ENCODE assay signal across 13 cellular contexts in genomic region chr5:150377964-150378694, GRCh38. TPM values are rescaled to one million over a fixed set of nuclear protein-coding genes. Genes with fewer than 3 reads are reported as not detected.
DNase-seq lines count a peak whose midpoint lies in the region; ATAC-seq and TF ChIP-seq lines count a peak whose summit lies in the region.
"Had no signal": no experiment of that assay in that cellular context is flagged by ENCODE, and none has a peak within 500 bp of the region (broad histone marks: within the 10 kb centered on the region; RNA-seq: fewer than 3 reads in every experiment).

No MANE protein-coding gene starts in this region.

- no peak overlapping the region for H3K4me2 ChIP-seq in neural progenitor cell

- H4K20me1 ChIP-seq in neural progenitor cell (ENCODE audit: low read depth), result peaks cover 3% of the 10 kb centered on the region

- H3K27me3 Mint-ChIP-seq in CD4-positive, alpha-beta memory T cell, result no peaks in the 10 kb centered on the region
- H3K27me3 Mint-ChIP-seq in neural progenitor cell (ENCODE audit: insufficient read depth, low read depth), result peaks cover 4% of the 10 kb centered on the region

- H3K79me2 ChIP-seq in neural progenitor cell (ENCODE audit: low read depth), result no peaks in the 10 kb centered on the region

- H3K4me1 Mint-ChIP-seq in CD4-positive, alpha-beta memory T cell, result peaks cover 2 to 16% (median 10%) of the 10 kb centered on the region in 4 donors
- H3K4me1 Mint-ChIP-seq in neural progenitor cell, result peaks cover 6% of the 10 kb centered on the region

- ATAC-seq in GM18909 (IDR thresholded peaks at IDR 0.05; ENCODE audit: poor library complexity, unreplicated experiment), result no peak

- DNase-seq in CD4-positive, alpha-beta memory T cell, result no peak
- DNase-seq in MG63 (peak; percentile 56), epidermal melanocyte (ENCODE audit: insufficient read length, low spot score) (peak; percentile 48), neural progenitor cell (ENCODE audit: low spot score) (no peak), RWPE1 (ENCODE audit: low spot score) (no peak), SJCRH30 (no peak), NCI-H510A treated with DMSO at 0.1 percent for 48 hours (lab: John Stamatoyannopoulos, UW) (no peak)
- DNase-seq: KG1; NCI-H526 treated with DMSO at 0.1 percent for 48 hours; stimulated activated CD4-positive, alpha-beta T cell treated with anti-CD3 and anti-CD28 coated beads, Interleukin-4, amount 100 ng/mL, for 24 hours had no signal

- H3K4me3 Mint-ChIP-seq in CD4-positive, alpha-beta memory T cell, result no peak overlapping the region
- H3K4me3 Mint-ChIP-seq in neural progenitor cell, result no peak overlapping the region
- H3K4me3 Mint-ChIP-seq: T-helper 2 cell treated with Interferon-gamma antibody and Interleukin-4, amounts not matched to agents 5 μg/mL and 100 μg/mL, for 36 hours had no signal

- no peaks in the 10 kb centered on the region for H3K9me3 Mint-ChIP-seq in CD4-positive, alpha-beta memory T cell
- no peaks in the 10 kb centered on the region for H3K9me3 Mint-ChIP-seq in neural progenitor cell
- H3K9me3 Mint-ChIP-seq: activated T-helper 2 cell treated with anti-CD3 and anti-CD28 coated beads, Interferon-gamma antibody, Interleukin-2, Interleukin-4, amounts not matched to agents 10 μg/mL and 5 μg/mL and 100 μg/mL, durations not matched to agents 14 hours and 24 hours and 36 hours; T-helper 2 cell treated with Interferon-gamma antibody and Interleukin-4, amounts not matched to agents 5 μg/mL and 100 μg/mL, for 36 hours had no signal

- no peak for TF ChIP-seq CTCF in neural progenitor cell (IDR thresholded peaks at IDR 0.05)
- no peak for TF ChIP-seq CTCF in RWPE1 (conservative IDR thresholded peaks at IDR 0.05; ENCODE audit: low read depth)

- H3K27ac Mint-ChIP-seq in CD4-positive, alpha-beta memory T cell, result peak overlapping the region in 4 of 7 donors; percentile 72 to 86 (median 77)
- peak overlapping the region; percentile 24 for H3K27ac Mint-ChIP-seq in neural progenitor cell
- H3K27ac Mint-ChIP-seq: activated T-helper 2 cell treated with anti-CD3 and anti-CD28 coated beads, Interferon-gamma antibody, Interleukin-2, Interleukin-4, amounts not matched to agents 10 μg/mL and 5 μg/mL and 100 μg/mL, durations not matched to agents 14 hours and 24 hours and 36 hours; T-helper 2 cell treated with Interferon-gamma antibody and Interleukin-4, amounts not matched to agents 5 μg/mL and 100 μg/mL, for 36 hours had no signal

- H3K36me3 ChIP-seq in CD4-positive, alpha-beta memory T cell (ENCODE audit: insufficient read depth, low read length), result peaks cover 97% of the 10 kb centered on the region
- H3K36me3 ChIP-seq in MG63 (peaks cover 98% of the 10 kb centered on the region), neural progenitor cell (no peaks in the 10 kb centered on the region), SJCRH30 (peaks cover 77% of the 10 kb centered on the region)

- CTCF ChIA-PET in CD4-positive, alpha-beta memory T cell (lab: Charles Lee; ENCODE audit: partially characterized antibody), result interaction anchor here (0.8 kb wide), 1 partner anchor 58 kb away, joined by 3 read pairs; no protein-coding TSS in a partner anchor
- CTCF ChIA-PET in RWPE1 (lab: Yijun Ruan, JAX), result interaction anchor here (0.7 to 1.1 kb wide), 3 partner anchors 21 to 491 kb away, joined by 3 read pairs; no protein-coding TSS in a partner anchor

- peaks cover 59 to 86% of the 10 kb centered on the region in 2 donors for H3K36me3 Mint-ChIP-seq in CD4-positive, alpha-beta memory T cell
- H3K36me3 Mint-ChIP-seq in neural progenitor cell, result peaks cover 29% of the 10 kb centered on the region

- POLR2A ChIA-PET in CD4-positive, alpha-beta memory T cell (lab: Charles Lee; ENCODE audit: partially characterized antibody), result interaction anchor here (1.3 kb wide), 1 partner anchor 33 kb away, joined by 3 read pairs; no protein-coding TSS in a partner anchor
- POLR2A ChIA-PET in RWPE1 (lab: Yijun Ruan, JAX; ENCODE audit: low non-redundant PET), result no interaction called here

- no peak overlapping the region for H3K4me3 ChIP-seq in CD4-positive, alpha-beta memory T cell (ENCODE audit: low read length in 2 of 2)
- H3K4me3 ChIP-seq in MG63, result no peak overlapping the region
- H3K4me3 ChIP-seq in neural progenitor cell, result no peak overlapping the region
- no peak overlapping the region for H3K4me3 ChIP-seq in SJCRH30

- H3K9ac ChIP-seq in neural progenitor cell, result no peak overlapping the region

- H3K4me1 ChIP-seq in CD4-positive, alpha-beta memory T cell (ENCODE audit: insufficient read depth, low read length), result no peaks in the 10 kb centered on the region
- no peaks in the 10 kb centered on the region for H3K4me1 ChIP-seq in neural progenitor cell
- no peaks in the 10 kb centered on the region; the same call in 1 of the 2 replicates for H3K4me1 ChIP-seq in SJCRH30

- H3K27me3 ChIP-seq in CD4-positive, alpha-beta memory T cell (ENCODE audit: insufficient read depth, low read length), result no peaks in the 10 kb centered on the region
- H3K27me3 ChIP-seq in MG63 (no peaks in the 10 kb centered on the region), neural progenitor cell (no peaks in the 10 kb centered on the region), SJCRH30 (no peaks in the 10 kb centered on the region)

- H3F3A ChIP-seq in neural progenitor cell (ENCODE audit: low read depth), result no peaks in the 10 kb centered on the region

- no peaks in the 10 kb centered on the region for H3K9me3 ChIP-seq in CD4-positive, alpha-beta memory T cell (ENCODE audit: control insufficient read depth in 1 of 2, low read length in 2 of 2)
- H3K9me3 ChIP-seq in MG63, result no peaks in the 10 kb centered on the region
- H3K9me3 ChIP-seq in neural progenitor cell (ENCODE audit: low read depth), result no peaks in the 10 kb centered on the region
- no peaks in the 10 kb centered on the region for H3K9me3 ChIP-seq in SJCRH30 (replicated peaks)

- no peak overlapping the region for H2AFZ ChIP-seq in neural progenitor cell (replicated peaks)

- intact Hi-C loops in CD4-positive, alpha-beta memory T cell (cut with micrococcal nuclease), result no loop called here

- no peak overlapping the region for H3K27ac ChIP-seq in CD4-positive, alpha-beta memory T cell (ENCODE audit: low read depth, low read length)
- no peak overlapping the region for H3K27ac ChIP-seq in neural progenitor cell
- no peak overlapping the region for H3K27ac ChIP-seq in RWPE1
- no peak overlapping the region for H3K27ac ChIP-seq in SJCRH30

RNA-seq across cellular contexts. Expression of gene TCOF1, which starts 20.6 kb away (rescaled TPM):
- total RNA-seq in CD4-positive, alpha-beta memory T cell, result 10 to 100 TPM; 53.8 to 59.9 TPM
- 10 to 100 TPM in 1 of 2 donors, under 1 TPM in 1; 0.21 to 30.8 TPM for polyA plus RNA-seq in CD4-positive, alpha-beta memory T cell
- 76.0 and 118 TPM in 2 replicates for total RNA-seq in MG63 (2014; rRNA removed; shearing (Covaris generic); ENCODE audit: low replicate concordance)
- 37.9 and 79.8 TPM in 2 replicates for total RNA-seq in neural progenitor cell (ENCODE audit: low replicate concordance)
- total RNA-seq in SJCRH30 (2014; rRNA removed; shearing (Covaris generic)), result 58.9 and 60.4 TPM in 2 replicates

RNA-seq across cellular contexts. Expression of gene CD74, which starts 34.6 kb away (rescaled TPM):
- total RNA-seq in CD4-positive, alpha-beta memory T cell, result 100 to 1,000 TPM; 178 to 181 TPM
- polyA plus RNA-seq in CD4-positive, alpha-beta memory T cell, result 100 to 1,000 TPM; 295 to 703 TPM
- total RNA-seq in MG63 (2014; rRNA removed; shearing (Covaris generic); ENCODE audit: low replicate concordance), result not detected in 2 replicates
- total RNA-seq in neural progenitor cell (ENCODE audit: low replicate concordance), result 9.8 and 25.6 TPM in 2 replicates
- 0.12 TPM in 1 of 2 replicates, not detected in the other for total RNA-seq in SJCRH30 (2014; rRNA removed; shearing (Covaris generic))

Comparison
In these comparisons a context has a peak if more than half of its experiments do, and no peak if none do; other contexts are left out.
1. DNase-seq: peak in MG63 (single experiment) and epidermal melanocyte (single experiment); none in CD4-positive, alpha-beta memory T cell (0 of 5), neural progenitor cell (single experiment), RWPE1 (single experiment), SJCRH30 (0 of 2) and NCI-H510A treated with DMSO at 0.1 percent for 48 hours (single experiment).